In genomic region chr22:20881231-20881630, GRCh38 we compare ENCODE assay signal across 14 cellular contexts. TPM values are rescaled to one million over a fixed set of nuclear protein-coding genes. Genes with fewer than 3 reads are reported as not detected.
DNase-seq lines count a peak whose midpoint lies in the region; ATAC-seq and TF ChIP-seq lines count a peak whose summit lies in the region.
"Had no signal": no experiment of that assay in that cellular context is flagged by ENCODE, and none has a peak within 500 bp of the region (broad histone marks: within the 10 kb centered on the region; RNA-seq: fewer than 3 reads in every experiment).

No MANE protein-coding gene starts in this region.

- H3K79me2 ChIP-seq in HCT116 (ENCODE audit: insufficient read depth, low read length), result no peaks in the 10 kb centered on the region

- no peak overlapping the region for H3K4me3 Mint-ChIP-seq in WTC11
- no peak overlapping the region for H3K4me3 Mint-ChIP-seq in activated T-helper 1 cell treated with anti-CD3 and anti-CD28 coated beads, Interleukin-12 subunit alpha, Interleukin-12 subunit beta, Interleukin-2, Interleukin-4 antibody, amounts not matched to agents 30 ng/mL and 10 ng/mL and 1 ng/mL, durations not matched to agents 14 hours and 24 hours and 36 hours
- H3K4me3 Mint-ChIP-seq in activated naive CD4-positive, alpha-beta T cell treated with anti-CD3 and anti-CD28 coated beads for 36 hours, result no peak overlapping the region
- H3K4me3 Mint-ChIP-seq: CD8-positive, alpha-beta T cell had no signal

- H3K4me1 Mint-ChIP-seq in WTC11, result peaks cover 3% of the 10 kb centered on the region; the same call in 1 of the 2 replicates
- H3K4me1 Mint-ChIP-seq in activated T-helper 1 cell treated with anti-CD3 and anti-CD28 coated beads, Interleukin-12 subunit alpha, Interleukin-12 subunit beta, Interleukin-2, Interleukin-4 antibody, amounts not matched to agents 30 ng/mL and 10 ng/mL and 1 ng/mL, durations not matched to agents 14 hours and 24 hours and 36 hours (ENCODE audit: low read depth), result no peaks in the 10 kb centered on the region
- no peaks in the 10 kb centered on the region for H3K4me1 Mint-ChIP-seq in activated naive CD4-positive, alpha-beta T cell treated with anti-CD3 and anti-CD28 coated beads for 36 hours (ENCODE audit: low read depth)

- H3K36me3 ChIP-seq in HCT116 (ENCODE audit: control insufficient read depth in 1 of 2, insufficient read depth in 2 of 2, low read length in 2 of 2) (peaks cover 0 to 4% of the 10 kb centered on the region in 2 experiments; a peak in 3 of 4 replicates), stomach (peaks cover 13 to 90% (median 79%) of the 10 kb centered on the region in 4 donors)

- H3K9me2 ChIP-seq in HCT116 (ENCODE audit: insufficient read depth), result no peaks in the 10 kb centered on the region

- RAD21 ChIA-PET in HCT116 (lab: Charles Lee; ENCODE audit: low non-redundant PET in 1 of 2, low total read pairs in 2 of 2, uncharacterized antibody in 2 of 2, unreplicated experiment in 2 of 2), result no interaction called here

- H3K4me3 ChIP-seq in HCT116 (replicated peaks in 1 of 2; ENCODE audit: low read depth in 1 of 2, low read length in 2 of 2) (no peak overlapping the region), stomach (no peak overlapping the region)

- H3K9ac ChIP-seq in HCT116 (ENCODE audit: low read length), result no peak overlapping the region

- no peak for DNase-seq in HCT116 (ENCODE audit: low read depth, low spot score)
- DNase-seq in RWPE1 (ENCODE audit: low spot score), result no peak
- DNase-seq in stomach, result peak; percentile 32
- DNase-seq in WTC11 (ENCODE audit: low spot score), result no peak
- no peak for DNase-seq in activated T-helper 1 cell treated with anti-CD3 and anti-CD28 coated beads, Interleukin-12 subunit alpha, Interleukin-12 subunit beta, Interleukin-2, Interleukin-4 antibody, amounts not matched to agents 30 ng/mL and 10 ng/mL and 1 ng/mL, durations not matched to agents 14 hours and 24 hours and 36 hours (ENCODE audit: low spot score)
- no peak for DNase-seq in activated naive CD4-positive, alpha-beta T cell treated with anti-CD3 and anti-CD28 coated beads for 36 hours
- DNase-seq: CD8-positive, alpha-beta T cell; KBM-7; NCI-H1092; NCI-H1694; NCI-H69; Right ventricle myocardium superior had no signal

- H3K36me3 Mint-ChIP-seq in WTC11, result peaks cover 9% of the 10 kb centered on the region
- peaks cover 17% of the 10 kb centered on the region for H3K36me3 Mint-ChIP-seq in activated T-helper 1 cell treated with anti-CD3 and anti-CD28 coated beads, Interleukin-12 subunit alpha, Interleukin-12 subunit beta, Interleukin-2, Interleukin-4 antibody, amounts not matched to agents 30 ng/mL and 10 ng/mL and 1 ng/mL, durations not matched to agents 14 hours and 24 hours and 36 hours (ENCODE audit: low read depth)
- H3K36me3 Mint-ChIP-seq in activated naive CD4-positive, alpha-beta T cell treated with anti-CD3 and anti-CD28 coated beads for 36 hours (ENCODE audit: low read depth), result peaks cover 15% of the 10 kb centered on the region

- TF ChIP-seq EP300 in stomach (IDR thresholded peaks at IDR 0.05), result no peak

- no peaks in the 10 kb centered on the region for H4K20me1 ChIP-seq in HCT116 (ENCODE audit: insufficient read depth)

- 37 to 81% (median 43%) methylated on average over 5 of the region's 5 CpGs for WGBS in stomach, 5 donors

- no peak for ATAC-seq in HCT116
- peak; percentile 48 for ATAC-seq in esophagus mucosa
- ATAC-seq in WTC11, result no peak
- ATAC-seq: CD8-positive, alpha-beta T cell; SK-N-SH treated with all-trans-retinoic acid at 6 μM for 48 hours had no signal

- no peak overlapping the region for H3K27ac Mint-ChIP-seq in WTC11
- H3K27ac Mint-ChIP-seq in activated T-helper 1 cell treated with anti-CD3 and anti-CD28 coated beads, Interleukin-12 subunit alpha, Interleukin-12 subunit beta, Interleukin-2, Interleukin-4 antibody, amounts not matched to agents 30 ng/mL and 10 ng/mL and 1 ng/mL, durations not matched to agents 14 hours and 24 hours and 36 hours, result no peak overlapping the region
- H3K27ac Mint-ChIP-seq in activated naive CD4-positive, alpha-beta T cell treated with anti-CD3 and anti-CD28 coated beads for 36 hours, result no peak overlapping the region

- H3K27me3 ChIP-seq in HCT116 (ENCODE audit: insufficient read depth, low read length) (no peaks in the 10 kb centered on the region), stomach (no peaks in the 10 kb centered on the region)

- H3K27ac ChIP-seq in HCT116 (ENCODE audit: low read depth, low read length) (no peak overlapping the region), RWPE1 (peak overlapping the region; percentile 49), stomach (peak overlapping the region in 2 of 5 donors; percentile 1 to 53)

- H3K9me3 ChIP-seq in HCT116 (ENCODE audit: control insufficient read depth in 1 of 2, insufficient read depth in 1 of 2, low read depth in 1 of 2, low read length in 2 of 2), result no peaks in the 10 kb centered on the region
- H3K9me3 ChIP-seq in stomach, result no peaks in the 10 kb centered on the region

- BruUV-seq in HCT116 (replicated peaks; lab: Mats Ljungman, UMichigan), result no TSS peak

- TF ChIP-seq RAD21 in HCT116 (IDR thresholded peaks at IDR 0.05; ENCODE audit: low read depth), result no peak

- no peak for TF ChIP-seq POLR2A in HCT116 (IDR thresholded peaks at IDR 0.05; ENCODE audit: borderline replicate concordance, extremely low read depth, insufficient read depth, insufficient read length)
- no peak for TF ChIP-seq POLR2A in stomach (IDR thresholded peaks at IDR 0.05)

- no peak overlapping the region for H2AFZ ChIP-seq in HCT116 (ENCODE audit: low read depth, low read length, poor library complexity, severe bottlenecking)

- CTCF ChIA-PET in HCT116 (lab: Charles Lee) (no interaction called here), RWPE1 (lab: Yijun Ruan, JAX) (no interaction called here), WTC11 (lab: Charles Lee) (interaction anchor here (1.7 kb wide), 1 partner anchor 77 kb away, joined by 7 read pairs; no protein-coding TSS in a partner anchor)
- CTCF ChIA-PET in activated naive CD4-positive, alpha-beta T cell treated with anti-CD3 and anti-CD28 coated beads for 36 hours (lab: Charles Lee), result interaction anchor here (0.9 kb wide), 1 partner anchor 222 kb away, joined by 3 read pairs; no protein-coding TSS in a partner anchor

- H3K4me1 ChIP-seq in HCT116 (ENCODE audit: control insufficient read depth in 1 of 2, insufficient read depth in 2 of 2, low read length in 2 of 2) (peaks cover 3 to 20% of the 10 kb centered on the region in 2 experiments; a peak in 3 of 4 replicates), stomach (peaks cover 9 to 35% (median 16%) of the 10 kb centered on the region in 4 donors)

- no peak for TF ChIP-seq CTCF in HCT116 (IDR thresholded peaks at IDR 0.05 in 2 of 3, conservative IDR thresholded peaks at IDR 0.05 in 1 of 3; ENCODE audit: borderline replicate concordance in 1 of 3, insufficient read depth in 1 of 3, low read depth in 2 of 3, low read length in 2 of 3)
- TF ChIP-seq CTCF in RWPE1 (conservative IDR thresholded peaks at IDR 0.05; ENCODE audit: low read depth), result no peak
- no peak for TF ChIP-seq CTCF in stomach (IDR thresholded peaks at IDR 0.05)
- no peak for TF ChIP-seq CTCF in WTC11 (IDR thresholded peaks at IDR 0.05)

- peak overlapping the region; percentile 32 for H3K4me2 ChIP-seq in HCT116 (ENCODE audit: low read length)

- intact Hi-C loops in HCT116 (cut with micrococcal nuclease) (no loop called here), stomach (cut with DNase I; ENCODE audit: low total_unique reads) (no loop called here)
- intact Hi-C loops in activated T-helper 1 cell treated with anti-CD3 and anti-CD28 coated beads, Interleukin-12 subunit alpha, Interleukin-12 subunit beta, Interleukin-2, Interleukin-4 antibody, amounts not matched to agents 30 ng/mL and 10 ng/mL and 1 ng/mL, durations not matched to agents 14 hours and 24 hours and 36 hours (cut with micrococcal nuclease), result no loop called here
- intact Hi-C loops in activated naive CD4-positive, alpha-beta T cell treated with anti-CD3 and anti-CD28 coated beads for 36 hours (cut with micrococcal nuclease), result no loop called here

- H3K27me3 Mint-ChIP-seq in WTC11 (ENCODE audit: low read depth), result no peaks in the 10 kb centered on the region
- H3K27me3 Mint-ChIP-seq in activated T-helper 1 cell treated with anti-CD3 and anti-CD28 coated beads, Interleukin-12 subunit alpha, Interleukin-12 subunit beta, Interleukin-2, Interleukin-4 antibody, amounts not matched to agents 30 ng/mL and 10 ng/mL and 1 ng/mL, durations not matched to agents 14 hours and 24 hours and 36 hours (ENCODE audit: insufficient read depth), result no peaks in the 10 kb centered on the region
- no peaks in the 10 kb centered on the region for H3K27me3 Mint-ChIP-seq in activated naive CD4-positive, alpha-beta T cell treated with anti-CD3 and anti-CD28 coated beads for 36 hours (ENCODE audit: low read depth)

- POLR2A ChIA-PET in HCT116 (lab: Charles Lee), result interaction anchor here (1.1 kb wide), 1 partner anchor 17 kb away, joined by 3 read pairs; no protein-coding TSS in a partner anchor
- POLR2A ChIA-PET in RWPE1 (lab: Yijun Ruan, JAX; ENCODE audit: low non-redundant PET), result no interaction called here
- POLR2A ChIA-PET in WTC11 (lab: Charles Lee), result no interaction called here

- H3K9me3 Mint-ChIP-seq in WTC11, result no peaks in the 10 kb centered on the region
- no peaks in the 10 kb centered on the region for H3K9me3 Mint-ChIP-seq in activated T-helper 1 cell treated with anti-CD3 and anti-CD28 coated beads, Interleukin-12 subunit alpha, Interleukin-12 subunit beta, Interleukin-2, Interleukin-4 antibody, amounts not matched to agents 30 ng/mL and 10 ng/mL and 1 ng/mL, durations not matched to agents 14 hours and 24 hours and 36 hours
- no peaks in the 10 kb centered on the region for H3K9me3 Mint-ChIP-seq in activated naive CD4-positive, alpha-beta T cell treated with anti-CD3 and anti-CD28 coated beads for 36 hours
- H3K9me3 Mint-ChIP-seq: CD8-positive, alpha-beta T cell had no signal

RNA-seq across cellular contexts. Expression of gene SNAP29, which starts 22.4 kb away (rescaled TPM):
- 27.3 TPM for total RNA-seq in HCT116 (2021; ENCODE audit: unreplicated experiment)
- polyA plus RNA-seq in HCT116 (2012), result 16.8 and 22.0 TPM in 2 replicates
- 24.0 TPM for total RNA-seq in esophagus mucosa
- total RNA-seq in stomach, result 10 to 100 TPM in 4 of 5 donors, 1 to 10 TPM in 1; 8.8 to 22.8 (median 11.1) TPM
- 10 to 100 TPM; 16.7 to 24.0 (median 17.1) TPM for polyA plus RNA-seq in stomach
- total RNA-seq in WTC11 (2021), result 13.3 to 14.7 TPM (median 14.0 TPM) in 3 replicates
- total RNA-seq in activated T-helper 1 cell treated with anti-CD3 and anti-CD28 coated beads, Interleukin-12 subunit alpha, Interleukin-12 subunit beta, Interleukin-2, Interleukin-4 antibody, amounts not matched to agents 30 ng/mL and 10 ng/mL and 1 ng/mL, durations not matched to agents 14 hours and 24 hours and 36 hours, result 24.6 and 27.7 TPM in 2 replicates
- 10 to 100 TPM; 22.1 to 24.2 TPM for total RNA-seq in activated naive CD4-positive, alpha-beta T cell treated with anti-CD3 and anti-CD28 coated beads for 36 hours

RNA-seq across cellular contexts. Expression of gene PI4KA, which starts 22.6 kb away (rescaled TPM):
- total RNA-seq in HCT116 (2021; ENCODE audit: unreplicated experiment) (59.6 TPM), esophagus mucosa (28.5 TPM), stomach (100 to 1,000 TPM in 1 of 5 donors, 10 to 100 TPM in 4; 37.3 to 174 (median 91.9) TPM), WTC11 (2021) (43.9 to 45.5 TPM (median 45.1 TPM) in 3 replicates)
- polyA plus RNA-seq in HCT116 (2012), result 44.0 and 48.4 TPM in 2 replicates
- polyA plus RNA-seq in stomach, result 10 to 100 TPM; 22.7 to 33.0 (median 25.1) TPM
- total RNA-seq in activated T-helper 1 cell treated with anti-CD3 and anti-CD28 coated beads, Interleukin-12 subunit alpha, Interleukin-12 subunit beta, Interleukin-2, Interleukin-4 antibody, amounts not matched to agents 30 ng/mL and 10 ng/mL and 1 ng/mL, durations not matched to agents 14 hours and 24 hours and 36 hours, result 80.4 and 84.7 TPM in 2 replicates
- 10 to 100 TPM; 55.0 to 63.7 TPM for total RNA-seq in activated naive CD4-positive, alpha-beta T cell treated with anti-CD3 and anti-CD28 coated beads for 36 hours

RNA-seq across cellular contexts. Expression of gene CRKL, which starts 36.0 kb away (rescaled TPM):
- 87.7 TPM for total RNA-seq in HCT116 (2021; ENCODE audit: unreplicated experiment)
- 44.2 and 49.3 TPM in 2 replicates for polyA plus RNA-seq in HCT116 (2012)
- total RNA-seq in esophagus mucosa, result 42.6 TPM
- total RNA-seq in stomach, result 10 to 100 TPM; 17.0 to 60.3 (median 26.3) TPM
- 10 to 100 TPM; 11.6 to 12.5 (median 11.7) TPM for polyA plus RNA-seq in stomach
- total RNA-seq in WTC11 (2021), result 113 to 115 TPM (median 114 TPM) in 3 replicates
- total RNA-seq in activated T-helper 1 cell treated with anti-CD3 and anti-CD28 coated beads, Interleukin-12 subunit alpha, Interleukin-12 subunit beta, Interleukin-2, Interleukin-4 antibody, amounts not matched to agents 30 ng/mL and 10 ng/mL and 1 ng/mL, durations not matched to agents 14 hours and 24 hours and 36 hours, result 78.2 and 79.2 TPM in 2 replicates
- 10 to 100 TPM; 60.5 to 62.2 TPM for total RNA-seq in activated naive CD4-positive, alpha-beta T cell treated with anti-CD3 and anti-CD28 coated beads for 36 hours

Comparison
In these comparisons a context has a peak if more than half of its experiments do, and no peak if none do; other contexts are left out.
1. CTCF ChIA-PET loops: an anchor here in WTC11 (1.7 kb wide) and activated naive CD4-positive, alpha-beta T cell treated with anti-CD3 and anti-CD28 coated beads for 36 hours (0.9 kb wide); none called in HCT116 and RWPE1.
2. Of the 4 proteins assayed by ChIP-seq in both WTC11 and HCT116: peak only in WTC11: none; only in HCT116: MAX; in both: none; in neither: 3.